ENCODE assay signal across 16 cellular contexts in the genomic region with DNA sequence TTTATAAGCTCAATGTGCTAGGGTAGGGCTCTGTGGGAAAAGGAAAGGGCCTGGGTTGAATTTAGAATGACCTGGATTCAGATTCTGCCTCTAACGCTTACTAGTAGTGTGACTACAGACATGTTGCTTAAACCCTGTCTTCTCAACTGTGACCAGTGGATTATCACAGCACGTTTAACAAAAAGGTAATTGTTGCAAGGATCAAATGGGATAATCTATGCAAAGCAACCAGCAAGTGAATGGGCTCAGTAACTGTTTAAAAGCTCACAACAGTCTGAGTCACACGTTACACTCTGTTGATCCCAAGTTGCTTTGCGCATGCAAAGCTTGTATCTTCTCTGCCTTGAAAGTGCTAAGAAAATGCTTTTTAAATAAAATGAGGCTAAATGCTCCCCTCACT.
DNase-seq lines count a peak whose midpoint lies in the region; ATAC-seq and TF ChIP-seq lines count a peak whose summit lies in the region.
"Had no signal": no experiment of that assay in that cellular context is flagged by ENCODE, and none has a peak within 500 bp of the region (broad histone marks: within the 10 kb centered on the region; RNA-seq: fewer than 3 reads in every experiment).

No MANE protein-coding gene starts in this region.

- intact Hi-C loops in A673 (cut with micrococcal nuclease; ENCODE audit: unreplicated experiment): no loop called here

- ATAC-seq in effector memory CD8-positive, alpha-beta T cell (replicated peaks): no peak
- ATAC-seq: HepG2 had no signal

- POLR2A ChIA-PET in A673 (lab: Charles Lee; ENCODE audit: low non-redundant PET): no interaction called here

- H3K27me3 ChIP-seq in endodermal cell (ENCODE audit: control insufficient read depth, insufficient read depth, low read length, poor library complexity, severe bottlenecking) (peaks cover 55% of the 10 kb centered on the region), mesendoderm (ENCODE audit: insufficient read depth, low read length, poor library complexity) (no peaks in the 10 kb centered on the region), A673 (replicated peaks; ENCODE audit: insufficient read depth, low read depth, low read length, poor library complexity) (peaks cover 4% of the 10 kb centered on the region)
- H3K27me3 ChIP-seq: BE2C had no signal

- H3K4me3 ChIP-seq in endodermal cell (ENCODE audit: low read length) (no peak overlapping the region), mesendoderm (ENCODE audit: low read length) (no peak overlapping the region), A673 (ENCODE audit: low read depth, low read length, poor library complexity, severe bottlenecking) (no peak overlapping the region)
- H3K4me3 ChIP-seq: GM23248 had no signal

- H3K79me1 ChIP-seq in mesendoderm (ENCODE audit: low read length): no peaks in the 10 kb centered on the region

- CTCF ChIA-PET in A673 (lab: Charles Lee): no interaction called here

- TF ChIP-seq CTCF in endodermal cell (conservative IDR thresholded peaks at IDR 0.05) (no peak), A673 (conservative IDR thresholded peaks at IDR 0.05; ENCODE audit: low read depth, low read length) (no peak)

- H3K4me1 ChIP-seq in endodermal cell (ENCODE audit: control insufficient read depth, insufficient read depth, low read length) (peaks cover 8% of the 10 kb centered on the region), mesendoderm (ENCODE audit: control insufficient read depth, low read depth, low read length) (no peaks in the 10 kb centered on the region), A673 (ENCODE audit: insufficient read depth, low read length, poor library complexity, severe bottlenecking) (no peaks in the 10 kb centered on the region)
- H3K4me1 ChIP-seq: BE2C had no signal

- 51 to 57% methylated on average over 4 of the region's 4 CpGs for WGBS in endodermal cell (ENCODE audit: insufficient coverage in 1 of 2, insufficient read length in 1 of 2), 2 experiments
- no CpG with 5 or more reads among the region's 4 CpGs for WGBS in mesendoderm (ENCODE audit: extremely low coverage, insufficient coverage, low lambda C conversion rate)

- H3K36me3 Mint-ChIP-seq in endodermal cell (ENCODE audit: low read depth): no peaks in the 10 kb centered on the region
- no peaks in the 10 kb centered on the region for H3K36me3 Mint-ChIP-seq in effector memory CD8-positive, alpha-beta T cell (ENCODE audit: insufficient read depth)
- H3K36me3 Mint-ChIP-seq: CD4-positive, alpha-beta memory T cell had no signal

- peaks cover 4% of the 10 kb centered on the region for H3K9me3 Mint-ChIP-seq in endodermal cell
- H3K9me3 Mint-ChIP-seq in effector memory CD8-positive, alpha-beta T cell: peaks cover 0 to 9% of the 10 kb centered on the region in 2 donors

- H3K9ac ChIP-seq in endodermal cell (ENCODE audit: extremely low read depth, low read length, poor library complexity, severe bottlenecking) (no peak overlapping the region), mesendoderm (ENCODE audit: low read length) (no peak overlapping the region)
- H3K9ac ChIP-seq: GM23248 had no signal

- DNase-seq in Caki2 (ENCODE audit: low read depth) (peak; percentile 46), NCI-H526 (lab: John Stamatoyannopoulos, UW) (peak; percentile 93 to 96), endodermal cell (peak; percentile 47), mesendoderm (peak; percentile 51), A673 (ENCODE audit: low spot score) (no peak), MV-4-11 (lab: John Stamatoyannopoulos, UW) (no peak)
- DNase-seq in effector memory CD8-positive, alpha-beta T cell: no peak
- DNase-seq: BE2C; CD4-positive, alpha-beta memory T cell; COR-L47; DMS53; GF-D8; GM23248; H9 had no signal

- no peak overlapping the region for H2BK120ac ChIP-seq in mesendoderm (ENCODE audit: low read depth, low read length)

- no peak overlapping the region for H3K4me3 Mint-ChIP-seq in endodermal cell
- H3K4me3 Mint-ChIP-seq in effector memory CD8-positive, alpha-beta T cell: no peak overlapping the region
- H3K4me3 Mint-ChIP-seq: H9 had no signal

- H3K4me1 Mint-ChIP-seq in endodermal cell: peaks cover 24% of the 10 kb centered on the region
- H3K4me1 Mint-ChIP-seq in effector memory CD8-positive, alpha-beta T cell (ENCODE audit: low read depth in 2 of 2): no peaks in the 10 kb centered on the region
- H3K4me1 Mint-ChIP-seq: CD4-positive, alpha-beta memory T cell had no signal

- H3K27ac Mint-ChIP-seq in endodermal cell: no peak overlapping the region
- H3K27ac Mint-ChIP-seq in effector memory CD8-positive, alpha-beta T cell: no peak overlapping the region
- H3K27ac Mint-ChIP-seq: CD4-positive, alpha-beta memory T cell had no signal

- BruUV-seq in A673 (replicated peaks; lab: Mats Ljungman, UMichigan): no TSS peak

- in situ Hi-C loops in Caki2 (cut with HindIII; ENCODE audit: low pct_unique_long_range_greater_than_20kb, low sequenced_read_pairs): no loop called here

- H3K9me3 ChIP-seq in endodermal cell (ENCODE audit: control insufficient read depth, low read length): peaks cover 2% of the 10 kb centered on the region
- H3K9me3 ChIP-seq in A673 (ENCODE audit: low read depth, low read length, poor library complexity, severe bottlenecking): no peaks in the 10 kb centered on the region
- H3K9me3 ChIP-seq: BE2C had no signal

- no peak overlapping the region for H2BK5ac ChIP-seq in mesendoderm (ENCODE audit: low read length)

- H3K4ac ChIP-seq in mesendoderm (ENCODE audit: low read depth, low read length): no peak overlapping the region

- H3K4me2 ChIP-seq in mesendoderm (ENCODE audit: low read length): no peak overlapping the region

- H3K36me3 ChIP-seq in endodermal cell (ENCODE audit: control insufficient read depth, insufficient read depth, low read length) (no peaks in the 10 kb centered on the region), mesendoderm (ENCODE audit: control insufficient read depth, insufficient read depth, low read length) (no peaks in the 10 kb centered on the region), A673 (ENCODE audit: insufficient read depth, low read length, poor library complexity, severe bottlenecking) (no peaks in the 10 kb centered on the region)
- H3K36me3 ChIP-seq: BE2C had no signal

- no peaks in the 10 kb centered on the region for H3K79me2 ChIP-seq in mesendoderm (ENCODE audit: control insufficient read depth, insufficient read depth, low read length)

- peaks cover 72% of the 10 kb centered on the region for H3K27me3 Mint-ChIP-seq in endodermal cell (ENCODE audit: insufficient read depth)
- H3K27me3 Mint-ChIP-seq in effector memory CD8-positive, alpha-beta T cell: peaks cover 0 to 28% of the 10 kb centered on the region in 2 donors

- H3K27ac ChIP-seq in endodermal cell (ENCODE audit: low read depth, low read length) (no peak overlapping the region), mesendoderm (ENCODE audit: low read depth, low read length) (no peak overlapping the region), A673 (ENCODE audit: low read depth, low read length, poor library complexity, severe bottlenecking) (no peak overlapping the region)
- H3K27ac ChIP-seq: C4-2B, GM23248 had no signal

- H2BK15ac ChIP-seq in mesendoderm (replicated peaks; ENCODE audit: low read depth): no peak overlapping the region

- H3K18ac ChIP-seq in mesendoderm (ENCODE audit: low read length): no peak overlapping the region

- H3K56ac ChIP-seq in mesendoderm (ENCODE audit: low read length): no peak overlapping the region

- no peak overlapping the region for H4K8ac ChIP-seq in mesendoderm (ENCODE audit: low read depth, low read length)

- no peak overlapping the region for H3K23ac ChIP-seq in mesendoderm (ENCODE audit: low read length)

- H2AK5ac ChIP-seq in mesendoderm (ENCODE audit: low read length): no peak overlapping the region

- H4K5ac ChIP-seq in mesendoderm (ENCODE audit: low read length): no peak overlapping the region

Comparison
In these comparisons a context has a peak if more than half of its experiments do, and no peak if none do; other contexts are left out.
1. DNase-seq: peak in Caki2 (single experiment), NCI-H526 (2 of 2), endodermal cell (single experiment) and mesendoderm (single experiment); none in A673 (single experiment), effector memory CD8-positive, alpha-beta T cell (0 of 3) and MV-4-11 (single experiment).